In the genomic region with DNA sequence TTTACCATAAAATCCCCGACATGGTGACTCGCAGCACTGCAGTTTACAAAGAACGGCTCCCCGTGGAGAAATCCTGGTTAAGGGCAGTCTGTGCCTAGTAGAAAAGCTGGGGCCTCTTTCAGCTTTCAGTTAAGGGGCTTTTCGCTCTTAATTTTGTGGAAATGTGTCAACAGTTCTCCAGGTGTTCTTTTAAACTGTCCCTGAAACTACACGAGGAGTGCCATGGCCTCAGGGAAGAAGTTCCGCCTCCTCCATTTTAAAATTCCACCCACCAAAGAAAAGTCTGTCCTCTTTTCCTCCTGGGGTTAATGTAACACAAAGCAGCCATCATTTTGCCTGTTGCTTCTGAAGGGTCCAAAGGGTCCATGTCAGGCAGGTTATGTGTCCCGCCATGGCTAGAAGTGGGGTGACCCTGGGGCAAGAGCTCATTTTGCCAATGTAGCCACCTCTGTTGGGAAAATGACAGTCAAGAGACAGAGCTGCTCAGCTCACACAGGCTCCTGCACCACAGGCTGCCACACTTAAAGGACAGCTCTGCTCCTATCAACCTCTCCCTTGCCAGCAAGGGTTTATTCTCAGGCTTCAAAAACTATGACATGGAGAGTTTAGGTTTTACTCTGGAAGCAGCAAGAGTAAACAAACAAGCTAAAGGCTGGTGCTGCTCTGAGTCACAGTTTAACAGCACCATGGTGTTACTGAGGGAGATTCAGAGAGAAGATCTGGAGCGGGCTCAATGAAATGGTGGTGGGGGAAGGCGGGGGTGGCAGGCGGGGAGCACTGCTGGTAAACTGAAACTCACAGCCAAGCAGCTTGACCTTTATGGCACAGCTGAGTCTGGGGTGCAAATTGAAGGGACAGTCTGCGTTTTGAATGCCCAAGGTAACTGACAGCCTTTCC, we compare ENCODE assay signal across 8 cellular contexts. TPM values are rescaled to one million over a fixed set of nuclear protein-coding genes. Genes with fewer than 3 reads are reported as not detected.
DNase-seq lines count a peak whose midpoint lies in the region; ATAC-seq and FAIRE-seq lines count a peak whose summit lies in the region.

No MANE protein-coding gene starts in this region.

- ATAC-seq in stimulated activated naive CD8-positive, alpha-beta T cell treated with anti-CD3 and anti-CD28 coated beads, Interleukin-15, amount 100 ng/mL, for 72 hours: no peak
- ATAC-seq in activated CD8-positive, alpha-beta T cell treated with anti-CD3 and anti-CD28 coated beads, Interleukin-2, amount 10 ng/mL, durations not matched to agents 7 days and 5 days: no peak
- ATAC-seq in HG02623 (IDR thresholded peaks at IDR 0.05; ENCODE audit: unreplicated experiment): no peak

- CTCF ChIA-PET in activated CD8-positive, alpha-beta T cell treated with anti-CD3 and anti-CD28 coated beads, Interleukin-2, amount 10 ng/mL, durations not matched to agents 7 days and 5 days (lab: Charles Lee): interaction anchor here (1.0 to 10.8 kb wide), 5 partner anchors 9 to 151 kb away, joined by 3 to 145 read pairs (median 7); no protein-coding TSS in a partner anchor

- peak overlapping the region; percentile 21 for H3K27ac Mint-ChIP-seq in stimulated activated naive CD8-positive, alpha-beta T cell treated with anti-CD3 and anti-CD28 coated beads, Interleukin-15, Interleukin-2, amounts not matched to agents 100 ng/mL and 50 ng/mL, for 24 hours
- no peak overlapping the region for H3K27ac Mint-ChIP-seq in stimulated activated naive CD8-positive, alpha-beta T cell treated with anti-CD3 and anti-CD28 coated beads, Interleukin-15, amount 100 ng/mL, for 72 hours
- H3K27ac Mint-ChIP-seq in activated CD8-positive, alpha-beta T cell treated with anti-CD3 and anti-CD28 coated beads, Interleukin-2, amount 10 ng/mL, durations not matched to agents 7 days and 5 days: peak overlapping the region; percentile 29

- peaks cover 40% of the 10 kb centered on the region for H3K4me1 Mint-ChIP-seq in stimulated activated naive CD8-positive, alpha-beta T cell treated with anti-CD3 and anti-CD28 coated beads, Interleukin-15, Interleukin-2, amounts not matched to agents 100 ng/mL and 50 ng/mL, for 24 hours (ENCODE audit: low read depth)
- peaks cover 58% of the 10 kb centered on the region for H3K4me1 Mint-ChIP-seq in stimulated activated naive CD8-positive, alpha-beta T cell treated with anti-CD3 and anti-CD28 coated beads, Interleukin-15, amount 100 ng/mL, for 72 hours
- peaks cover 33% of the 10 kb centered on the region for H3K4me1 Mint-ChIP-seq in activated CD8-positive, alpha-beta T cell treated with anti-CD3 and anti-CD28 coated beads, Interleukin-2, amount 10 ng/mL, durations not matched to agents 7 days and 5 days (ENCODE audit: low read depth)

- no peak for DNase-seq in stimulated activated naive CD8-positive, alpha-beta T cell treated with anti-CD3 and anti-CD28 coated beads, Interleukin-15, amount 100 ng/mL, for 72 hours
- DNase-seq in activated CD8-positive, alpha-beta T cell treated with anti-CD3 and anti-CD28 coated beads, Interleukin-2, amount 10 ng/mL, durations not matched to agents 7 days and 5 days: no peak
- peak; percentile 77 for DNase-seq in islet precursor cell
- DNase-seq in urothelium cell line (ENCODE audit: low spot score): peak; percentile 14
- no peak for DNase-seq in cerebellum (ENCODE audit: low spot score)
- DNase-seq in activated CD8-positive, alpha-beta memory T cell treated with anti-CD3 and anti-CD28 coated beads, Interleukin-2, amount 50 U/mL, for 48 hours: no peak

- H3K27me3 Mint-ChIP-seq in stimulated activated naive CD8-positive, alpha-beta T cell treated with anti-CD3 and anti-CD28 coated beads, Interleukin-15, Interleukin-2, amounts not matched to agents 100 ng/mL and 50 ng/mL, for 24 hours: peaks cover 14% of the 10 kb centered on the region
- peaks cover 11% of the 10 kb centered on the region for H3K27me3 Mint-ChIP-seq in stimulated activated naive CD8-positive, alpha-beta T cell treated with anti-CD3 and anti-CD28 coated beads, Interleukin-15, amount 100 ng/mL, for 72 hours
- H3K27me3 Mint-ChIP-seq in activated CD8-positive, alpha-beta T cell treated with anti-CD3 and anti-CD28 coated beads, Interleukin-2, amount 10 ng/mL, durations not matched to agents 7 days and 5 days (ENCODE audit: low read depth): peaks cover 39% of the 10 kb centered on the region

- H3K4me3 Mint-ChIP-seq in stimulated activated naive CD8-positive, alpha-beta T cell treated with anti-CD3 and anti-CD28 coated beads, Interleukin-15, Interleukin-2, amounts not matched to agents 100 ng/mL and 50 ng/mL, for 24 hours: no peak overlapping the region
- peak overlapping the region in 1 of 2 donors; percentile 82 for H3K4me3 Mint-ChIP-seq in stimulated activated naive CD8-positive, alpha-beta T cell treated with anti-CD3 and anti-CD28 coated beads, Interleukin-15, amount 100 ng/mL, for 72 hours
- peak overlapping the region; percentile 31 for H3K4me3 Mint-ChIP-seq in activated CD8-positive, alpha-beta T cell treated with anti-CD3 and anti-CD28 coated beads, Interleukin-2, amount 10 ng/mL, durations not matched to agents 7 days and 5 days

- no peaks in the 10 kb centered on the region for H3K9me3 Mint-ChIP-seq in stimulated activated naive CD8-positive, alpha-beta T cell treated with anti-CD3 and anti-CD28 coated beads, Interleukin-15, Interleukin-2, amounts not matched to agents 100 ng/mL and 50 ng/mL, for 24 hours
- H3K9me3 Mint-ChIP-seq in stimulated activated naive CD8-positive, alpha-beta T cell treated with anti-CD3 and anti-CD28 coated beads, Interleukin-15, amount 100 ng/mL, for 72 hours: no peaks in the 10 kb centered on the region
- no peaks in the 10 kb centered on the region for H3K9me3 Mint-ChIP-seq in activated CD8-positive, alpha-beta T cell treated with anti-CD3 and anti-CD28 coated beads, Interleukin-2, amount 10 ng/mL, durations not matched to agents 7 days and 5 days (ENCODE audit: insufficient read depth)

- POLR2A ChIA-PET in activated CD8-positive, alpha-beta T cell treated with anti-CD3 and anti-CD28 coated beads, Interleukin-2, amount 10 ng/mL, durations not matched to agents 7 days and 5 days (lab: Charles Lee): interaction anchor here (1.2 kb wide), 1 partner anchor 85 kb away, joined by 4 read pairs; the partner anchor contains the start of gene ATP6V1G1

- no peak for FAIRE-seq in urothelium cell line (lab: Jason Lieb, UNC)

- no peaks in the 10 kb centered on the region for H3K36me3 Mint-ChIP-seq in stimulated activated naive CD8-positive, alpha-beta T cell treated with anti-CD3 and anti-CD28 coated beads, Interleukin-15, Interleukin-2, amounts not matched to agents 100 ng/mL and 50 ng/mL, for 24 hours (ENCODE audit: low read depth)
- H3K36me3 Mint-ChIP-seq in activated CD8-positive, alpha-beta T cell treated with anti-CD3 and anti-CD28 coated beads, Interleukin-2, amount 10 ng/mL, durations not matched to agents 7 days and 5 days (ENCODE audit: low read depth): no peaks in the 10 kb centered on the region

RNA-seq across cellular contexts. Expression of gene WHRN, which starts 3.2 kb away (rescaled TPM):
- 1 to 10 TPM; 2.6 to 4.1 TPM for total RNA-seq in activated CD8-positive, alpha-beta T cell treated with anti-CD3 and anti-CD28 coated beads, Interleukin-2, amount 10 ng/mL, durations not matched to agents 7 days and 5 days
- 7.7 TPM for total RNA-seq in cerebellum

Comparison
In these comparisons a context has a peak if more than half of its experiments do, and no peak if none do; other contexts are left out.
1. H3K27ac Mint-ChIP-seq: peak in stimulated activated naive CD8-positive, alpha-beta T cell treated with anti-CD3 and anti-CD28 coated beads, Interleukin-15, Interleukin-2, amounts not matched to agents 100 ng/mL and 50 ng/mL, for 24 hours (single experiment) and activated CD8-positive, alpha-beta T cell treated with anti-CD3 and anti-CD28 coated beads, Interleukin-2, amount 10 ng/mL, durations not matched to agents 7 days and 5 days (single experiment); none in stimulated activated naive CD8-positive, alpha-beta T cell treated with anti-CD3 and anti-CD28 coated beads, Interleukin-15, amount 100 ng/mL, for 72 hours (0 of 2).
2. DNase-seq: peak in islet precursor cell (single experiment) and urothelium cell line (single experiment); none in stimulated activated naive CD8-positive, alpha-beta T cell treated with anti-CD3 and anti-CD28 coated beads, Interleukin-15, amount 100 ng/mL, for 72 hours (0 of 2), activated CD8-positive, alpha-beta T cell treated with anti-CD3 and anti-CD28 coated beads, Interleukin-2, amount 10 ng/mL, durations not matched to agents 7 days and 5 days (single experiment), cerebellum (single experiment) and activated CD8-positive, alpha-beta memory T cell treated with anti-CD3 and anti-CD28 coated beads, Interleukin-2, amount 50 U/mL, for 48 hours (single experiment).